Comparison of ENCODE assay signal across 9 cellular contexts in genomic region chr1:205335692-205336091, GRCh38. TPM values are rescaled to one million over a fixed set of nuclear protein-coding genes. Genes with fewer than 3 reads are reported as not detected.
DNase-seq lines count a peak whose midpoint lies in the region; ATAC-seq, FAIRE-seq and TF ChIP-seq lines count a peak whose summit lies in the region.
"Had no signal": no experiment of that assay in that cellular context is flagged by ENCODE, and none has a peak within 500 bp of the region (broad histone marks: within the 10 kb centered on the region; RNA-seq: fewer than 3 reads in every experiment).

No MANE protein-coding gene starts in this region.

- no peak overlapping the region for H3K27ac Mint-ChIP-seq in neural crest cell (ENCODE audit: unreplicated experiment)
- H3K27ac Mint-ChIP-seq: activated naive CD8-positive, alpha-beta T cell had no signal

- H3K36me3 Mint-ChIP-seq in activated T-cell treated with anti-CD3 and anti-CD28 coated beads, Interleukin-2, amount 50 U/mL, for 4 hours (ENCODE audit: insufficient read depth): no peaks in the 10 kb centered on the region
- H3K36me3 Mint-ChIP-seq in neural crest cell (ENCODE audit: low read depth): peaks cover 4% of the 10 kb centered on the region
- H3K36me3 Mint-ChIP-seq: activated naive CD8-positive, alpha-beta T cell had no signal

- H2AFZ ChIP-seq in DND-41 (ENCODE audit: low read depth, low read length) (no peak overlapping the region), fibroblast of lung (ENCODE audit: low read length) (no peak overlapping the region)

- TF ChIP-seq CTCF in DND-41 (IDR thresholded peaks at IDR 0.05; ENCODE audit: borderline replicate concordance, extremely low read depth, low read length, poor library complexity, severe bottlenecking) (peak; percentile 97), LNCAP (IDR thresholded peaks at IDR 0.05) (peak; percentile 100), fibroblast of lung (conservative IDR thresholded peaks at IDR 0.05 in 1 of 2, IDR thresholded peaks at IDR 0.05 in 1 of 2; ENCODE audit: low read depth in 1 of 2, low read length in 2 of 2) (peak; percentile 87 to 93), neural crest cell (conservative IDR thresholded peaks at IDR 0.05) (peak; percentile 91)

- H3K36me3 ChIP-seq in DND-41 (ENCODE audit: insufficient read depth, low read length): no peaks in the 10 kb centered on the region
- no peaks in the 10 kb centered on the region for H3K36me3 ChIP-seq in fibroblast of lung (ENCODE audit: control insufficient read depth, insufficient read depth, low read length)

- H4K20me1 ChIP-seq in DND-41 (ENCODE audit: insufficient read depth, low read length): peaks cover 6% of the 10 kb centered on the region
- H4K20me1 ChIP-seq in fibroblast of lung (ENCODE audit: control insufficient read depth, extremely low read depth, insufficient read depth, low read length): no peaks in the 10 kb centered on the region

- peak; percentile 23 for FAIRE-seq in RCC 7860 (lab: Jason Lieb, UNC)

- no peak overlapping the region for H3K4me3 Mint-ChIP-seq in activated T-cell treated with anti-CD3 and anti-CD28 coated beads, Interleukin-2, amount 50 U/mL, for 4 hours
- peak overlapping the region; percentile 58 for H3K4me3 Mint-ChIP-seq in neural crest cell
- H3K4me3 Mint-ChIP-seq: activated naive CD8-positive, alpha-beta T cell had no signal

- no peaks in the 10 kb centered on the region for H3K9me3 Mint-ChIP-seq in activated T-cell treated with anti-CD3 and anti-CD28 coated beads, Interleukin-2, amount 50 U/mL, for 4 hours
- H3K9me3 Mint-ChIP-seq in neural crest cell: no peaks in the 10 kb centered on the region

- no peak overlapping the region for H3K27ac ChIP-seq in DND-41 (ENCODE audit: low read length)
- no peak overlapping the region for H3K27ac ChIP-seq in fibroblast of lung (ENCODE audit: insufficient read depth, low read length)

- H3K4me3 ChIP-seq in DND-41 (ENCODE audit: low read depth in 1 of 2, low read length in 2 of 2) (no peak overlapping the region), fibroblast of lung (replicated peaks in 1 of 4; ENCODE audit: control extremely low read depth in 1 of 4, insufficient read depth in 1 of 4, low read depth in 3 of 4, low read length in 4 of 4) (no peak overlapping the region)

- ATAC-seq in DND-41 (ENCODE audit: insufficient read depth, low read depth): peak; percentile 95
- peak; percentile 83 for ATAC-seq in activated T-cell treated with anti-CD3 and anti-CD28 coated beads, Interleukin-2, amount 50 U/mL, for 4 hours
- no peak for ATAC-seq in GM19351 (IDR thresholded peaks at IDR 0.05; ENCODE audit: unreplicated experiment)

- H3K79me2 ChIP-seq in DND-41 (ENCODE audit: insufficient read depth, low read length) (no peaks in the 10 kb centered on the region), fibroblast of lung (ENCODE audit: control insufficient read depth, insufficient read depth, low read length) (no peaks in the 10 kb centered on the region)

- H3K9me3 ChIP-seq in DND-41 (ENCODE audit: insufficient read depth, low read length, severe bottlenecking) (no peaks in the 10 kb centered on the region), fibroblast of lung (ENCODE audit: control insufficient read depth, insufficient read depth, low read depth, low read length) (no peaks in the 10 kb centered on the region)

- H3K27me3 ChIP-seq in DND-41 (ENCODE audit: insufficient read depth, low read length, poor library complexity): peaks cover 33% of the 10 kb centered on the region
- H3K27me3 ChIP-seq in fibroblast of lung (ENCODE audit: control insufficient read depth, insufficient read depth, low read length): peaks cover 37% of the 10 kb centered on the region

- no peak overlapping the region for H3K9ac ChIP-seq in DND-41 (ENCODE audit: low read depth, low read length)
- H3K9ac ChIP-seq in fibroblast of lung (ENCODE audit: insufficient read depth, low read length): no peak overlapping the region

- no peaks in the 10 kb centered on the region for H3K4me1 Mint-ChIP-seq in activated T-cell treated with anti-CD3 and anti-CD28 coated beads, Interleukin-2, amount 50 U/mL, for 4 hours (ENCODE audit: low read depth)
- peaks cover 7% of the 10 kb centered on the region for H3K4me1 Mint-ChIP-seq in neural crest cell

- H3K4me1 ChIP-seq in DND-41 (ENCODE audit: insufficient read depth, low read length) (no peaks in the 10 kb centered on the region), fibroblast of lung (ENCODE audit: control insufficient read depth, extremely low read depth, insufficient read depth, low read length) (no peaks in the 10 kb centered on the region)

- H3K27me3 Mint-ChIP-seq in activated T-cell treated with anti-CD3 and anti-CD28 coated beads, Interleukin-2, amount 50 U/mL, for 4 hours (ENCODE audit: low read depth): peaks cover 2% of the 10 kb centered on the region
- peaks cover 5% of the 10 kb centered on the region for H3K27me3 Mint-ChIP-seq in neural crest cell (ENCODE audit: low read depth)
- H3K27me3 Mint-ChIP-seq: activated naive CD8-positive, alpha-beta T cell had no signal

- DNase-seq in DND-41 (peak; percentile 75), RCC 7860 (ENCODE audit: low spot score) (peak; percentile 61), fibroblast of lung (ENCODE audit: low read depth in 2 of 2) (peak; percentile 62 to 69), neural crest cell (ENCODE audit: low read depth, low spot score) (peak; percentile 93), superior temporal gyrus (ENCODE audit: extremely low spot score) (peak; percentile 89)
- peak; percentile 74 for DNase-seq in activated T-cell treated with anti-CD3 and anti-CD28 coated beads, Interleukin-2, amount 50 U/mL, for 4 hours

- H3K4me2 ChIP-seq in DND-41 (ENCODE audit: insufficient read depth, low read length) (no peak overlapping the region), fibroblast of lung (ENCODE audit: extremely low read depth, insufficient read depth, low read length) (no peak overlapping the region)

RNA-seq across cellular contexts. Expression of gene NUAK2, which starts 14.1 kb away (rescaled TPM):
- total RNA-seq in activated T-cell treated with anti-CD3 and anti-CD28 coated beads, Interleukin-2, amount 50 U/mL, for 4 hours: 1 to 10 TPM; 1.4 to 1.7 (median 1.5) TPM
- total RNA-seq in fibroblast of lung: 1.0 and 1.7 TPM in 2 replicates
- 2.0 and 4.9 TPM in 2 replicates for polyA plus RNA-seq in fibroblast of lung
- polyA plus RNA-seq in fibroblast of lung (2012): 2.4 and 5.6 TPM in 2 replicates
- polyA minus RNA-seq in fibroblast of lung (ENCODE audit: low replicate concordance): 4.1 and 13.6 TPM in 2 replicates
- 14.7 and 15.4 TPM in 2 replicates for total RNA-seq in neural crest cell

RNA-seq across cellular contexts. Expression of gene KLHDC8A, which starts 21.0 kb away (rescaled TPM):
- total RNA-seq in activated T-cell treated with anti-CD3 and anti-CD28 coated beads, Interleukin-2, amount 50 U/mL, for 4 hours: under 1 TPM in 1 of 3 donors, not detected in 2; 0.05 TPM
- total RNA-seq in fibroblast of lung: not detected in 2 replicates
- polyA plus RNA-seq in fibroblast of lung: not detected in 2 replicates
- polyA plus RNA-seq in fibroblast of lung (2012): not detected in 2 replicates
- not detected in 2 replicates for polyA minus RNA-seq in fibroblast of lung (ENCODE audit: low replicate concordance)
- 46.6 and 46.7 TPM in 2 replicates for total RNA-seq in neural crest cell

Comparison
In these comparisons a context has a peak if more than half of its experiments do, and no peak if none do; other contexts are left out.
1. RNA of gene KLHDC8A, which starts 21.0 kb away (total RNA-seq): 46.6 to 46.7 TPM in neural crest cell; 0.05 TPM in activated T-cell treated with anti-CD3 and anti-CD28 coated beads, Interleukin-2, amount 50 U/mL, for 4 hours and not detected in fibroblast of lung; every median in the first group is over 10 times any median in the second.
2. Peak in every context shown above with its lines, with median percentiles within 50 percentile points of each other: DNase-seq and CTCF ChIP-seq.